ENCODE assay signal across 8 cellular contexts in genomic region chr12:92134638-92135274, GRCh38. TPM values are rescaled to one million over a fixed set of nuclear protein-coding genes. Genes with fewer than 3 reads are reported as not detected.
DNase-seq lines count a peak whose midpoint lies in the region; ATAC-seq and TF ChIP-seq lines count a peak whose summit lies in the region.

No MANE protein-coding gene starts in this region.

- 15 to 21% methylated on average over 5 of the region's 5 CpGs for WGBS in esophagus squamous epithelium, 2 donors

- peaks cover 0 to 3% (median 0%) of the 10 kb centered on the region in 3 donors for H3K36me3 ChIP-seq in esophagus squamous epithelium

- no peak for TF ChIP-seq POLR2A in esophagus squamous epithelium (IDR thresholded peaks at IDR 0.05)

- H3K4me3 Mint-ChIP-seq in activated CD4-positive, alpha-beta T cell treated with anti-CD3 and anti-CD28 coated beads for 36 hours = peak overlapping the region; percentile 99

- peak; percentile 39 for ATAC-seq in activated CD4-positive, alpha-beta T cell treated with anti-CD3 and anti-CD28 coated beads for 36 hours

- CTCF ChIA-PET in activated CD4-positive, alpha-beta T cell treated with anti-CD3 and anti-CD28 coated beads for 36 hours (lab: Charles Lee) = interaction anchor here (1.2 to 3.1 kb wide), 3 partner anchors 9 to 753 kb away, joined by 4 to 10 read pairs (median 9); partner anchors contain the start of gene BTG1
- CTCF ChIA-PET in RWPE1 (lab: Yijun Ruan, JAX) = interaction anchor here (1.3 kb wide), 1 partner anchor 9 kb away, joined by 4 read pairs; no protein-coding TSS in a partner anchor

- no peaks in the 10 kb centered on the region for H3K27me3 ChIP-seq in esophagus squamous epithelium

- TF ChIP-seq CTCF in RWPE1 (conservative IDR thresholded peaks at IDR 0.05; ENCODE audit: low read depth) = no peak
- TF ChIP-seq CTCF in esophagus squamous epithelium (IDR thresholded peaks at IDR 0.05) = no peak

- no peaks in the 10 kb centered on the region for H3K9me3 ChIP-seq in esophagus squamous epithelium

- peaks cover 87% of the 10 kb centered on the region for H3K4me1 Mint-ChIP-seq in activated CD4-positive, alpha-beta T cell treated with anti-CD3 and anti-CD28 coated beads for 36 hours

- H3K4me1 ChIP-seq in esophagus squamous epithelium = peaks cover 13 to 93% (median 47%) of the 10 kb centered on the region in 3 donors

- intact Hi-C loops in activated CD4-positive, alpha-beta T cell treated with anti-CD3 and anti-CD28 coated beads for 36 hours (cut with DNase I, micrococcal nuclease) = loop anchor here (1.0 to 5.0 kb wide), 6 partner anchors 37 to 557 kb away; no protein-coding TSS in a partner anchor
- intact Hi-C loops in esophagus squamous epithelium (cut with DNase I) = no loop called here

- H3K27me3 Mint-ChIP-seq in activated CD4-positive, alpha-beta T cell treated with anti-CD3 and anti-CD28 coated beads for 36 hours = no peaks in the 10 kb centered on the region

- H3K9me3 Mint-ChIP-seq in activated CD4-positive, alpha-beta T cell treated with anti-CD3 and anti-CD28 coated beads for 36 hours (ENCODE audit: low read depth) = no peaks in the 10 kb centered on the region

- H3K27ac ChIP-seq in RWPE1 = no peak overlapping the region
- H3K27ac ChIP-seq in esophagus squamous epithelium = peak overlapping the region in 3 of 4 donors; percentile 36 to 57 (median 45)

- H3K36me3 Mint-ChIP-seq in activated CD4-positive, alpha-beta T cell treated with anti-CD3 and anti-CD28 coated beads for 36 hours (ENCODE audit: low read depth) = peaks cover 54% of the 10 kb centered on the region

- POLR2A ChIA-PET in activated CD4-positive, alpha-beta T cell treated with anti-CD3 and anti-CD28 coated beads for 36 hours (lab: Charles Lee) = interaction anchor here (1.0 to 5.4 kb wide), 2 partner anchors 10 to 128 kb away, joined by 3 to 59 read pairs; partner anchors contain the start of gene BTG1
- POLR2A ChIA-PET in RWPE1 (lab: Yijun Ruan, JAX; ENCODE audit: low non-redundant PET) = no interaction called here

- DNase-seq in activated CD4-positive, alpha-beta T cell treated with anti-CD3 and anti-CD28 coated beads for 36 hours = no peak
- DNase-seq in activated CD4-positive, alpha-beta T cell treated with anti-CD3 and anti-CD28 coated beads, Interleukin-2, amount 50 U/mL, for 48 hours = no peak
- peak; percentile 65 for DNase-seq in RWPE1 (ENCODE audit: low spot score)
- DNase-seq in esophagus squamous epithelium (lab: John Stamatoyannopoulos, UW) = no peak
- DNase-seq in stromal cell of bone marrow (ENCODE audit: low read depth) = peak; percentile 79
- no peak for DNase-seq in NCI-H128 (lab: John Stamatoyannopoulos, UW; ENCODE audit: unreplicated experiment)
- no peak for DNase-seq in effector CD4-positive, alpha-beta T cell
- DNase-seq in activated CD4-positive, alpha-beta T cell treated with anti-CD3 and anti-CD28 coated beads, Interleukin-2, amount 50 U/mL, for 1 hour = no peak

- H3K4me3 ChIP-seq in esophagus squamous epithelium = peak overlapping the region in 2 of 4 donors; percentile 1 to 24

- peak overlapping the region; percentile 94 for H3K27ac Mint-ChIP-seq in activated CD4-positive, alpha-beta T cell treated with anti-CD3 and anti-CD28 coated beads for 36 hours

RNA-seq across cellular contexts. Expression of gene BTG1, which starts 10.9 kb away (rescaled TPM):
- 100 to 1,000 TPM in 1 of 2 experiments, 10 to 100 TPM in 1; 76.6 to 131 TPM for total RNA-seq in activated CD4-positive, alpha-beta T cell treated with anti-CD3 and anti-CD28 coated beads for 36 hours
- 10 to 100 TPM; 18.3 to 42.7 (median 35.3) TPM for total RNA-seq in esophagus squamous epithelium

Comparison
In these comparisons a context has a peak if more than half of its experiments do, and no peak if none do; other contexts are left out.
1. DNase-seq: peak in RWPE1 (single experiment) and stromal cell of bone marrow (single experiment); none in activated CD4-positive, alpha-beta T cell treated with anti-CD3 and anti-CD28 coated beads for 36 hours (single experiment), activated CD4-positive, alpha-beta T cell treated with anti-CD3 and anti-CD28 coated beads, Interleukin-2, amount 50 U/mL, for 48 hours (0 of 2), esophagus squamous epithelium (single experiment), NCI-H128 (single experiment), effector CD4-positive, alpha-beta T cell (single experiment) and activated CD4-positive, alpha-beta T cell treated with anti-CD3 and anti-CD28 coated beads, Interleukin-2, amount 50 U/mL, for 1 hour (single experiment).